Comparison of ENCODE assay signal across 7 cellular contexts in genomic region chr1:59046730-59047157, GRCh38.
DNase-seq lines count a peak whose midpoint lies in the region; ATAC-seq and TF ChIP-seq lines count a peak whose summit lies in the region.

No MANE protein-coding gene starts in this region.

- TF ChIP-seq POLR2A in GM19193 (IDR thresholded peaks at IDR 0.05; ENCODE audit: extremely low read depth, insufficient read depth, insufficient read length): peak; percentile 47

- peak; percentile 27 to 47 for DNase-seq in activated CD4-positive, alpha-beta T cell treated with anti-CD3 and anti-CD28 coated beads, Interleukin-2, amount 50 U/mL, for 48 hours
- DNase-seq in left colon: peak in 1 of 2 donors; percentile 32
- no peak for DNase-seq in cerebellum (ENCODE audit: low spot score)
- no peak for DNase-seq in NCI-H446 (lab: John Stamatoyannopoulos, UW)
- DNase-seq in NCI-H1436 (lab: John Stamatoyannopoulos, UW): no peak

- intact Hi-C loops in left colon (cut with DNase I, micrococcal nuclease): no loop called here

- ATAC-seq in HG03045 (IDR thresholded peaks at IDR 0.05; ENCODE audit: unreplicated experiment) (peak; percentile 91), left colon (peak; percentile 38)

Comparison
In these comparisons a context has a peak if more than half of its experiments do, and no peak if none do; other contexts are left out.
1. DNase-seq: peak in activated CD4-positive, alpha-beta T cell treated with anti-CD3 and anti-CD28 coated beads, Interleukin-2, amount 50 U/mL, for 48 hours (2 of 2); none in cerebellum (single experiment), NCI-H446 (0 of 2) and NCI-H1436 (single experiment).